ENCODE assay signal across 23 cellular contexts in the genomic region with DNA sequence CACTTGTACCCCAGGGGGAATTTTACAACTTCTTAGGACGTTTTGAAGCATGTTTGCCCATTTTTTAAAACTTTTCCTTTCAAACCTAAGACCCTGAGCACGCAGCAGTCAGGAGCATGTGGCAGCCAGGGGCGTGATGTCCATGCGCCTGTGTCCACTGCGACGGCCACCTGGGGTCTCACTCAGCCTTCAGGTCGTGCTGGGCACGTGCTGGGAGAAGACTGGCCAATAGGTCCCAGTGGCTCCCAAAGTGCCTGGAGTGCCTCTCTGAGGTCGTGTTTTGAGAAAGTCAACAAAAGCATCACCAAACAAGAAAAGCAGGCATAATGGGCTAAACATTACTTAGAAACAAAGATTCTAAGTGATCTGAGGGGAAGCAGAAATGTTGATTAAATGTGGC. TPM values are rescaled to one million over a fixed set of nuclear protein-coding genes. Genes with fewer than 3 reads are reported as not detected.
A peak's percentile ranks its signal among the peaks of the same experiment; 100 is the strongest.
DNase-seq lines count a peak whose midpoint lies in the region; ATAC-seq, FAIRE-seq and TF ChIP-seq lines count a peak whose summit lies in the region.
"Had no signal": no experiment of that assay in that cellular context is flagged by ENCODE, and none has a peak within 500 bp of the region (broad histone marks: within the 10 kb centered on the region; RNA-seq: fewer than 3 reads in every experiment).

No MANE protein-coding gene starts in this region.

- H3K9me3 Mint-ChIP-seq in T-cell, result peaks cover 0 to 4% (median 3%) of the 10 kb centered on the region in 3 donors

- POLR2A ChIA-PET in K562 (lab: Yijun Ruan, JAX) (no interaction called here), T-cell (lab: Charles Lee) (no interaction called here)

- CTCF ChIA-PET in K562 (lab: Yijun Ruan, JAX; ENCODE audit: low intra/inter-chr PET ratio), result interaction anchor here (0.6 kb wide), 1 partner anchor 70 kb away, joined by 4 read pairs; no protein-coding TSS in a partner anchor
- CTCF ChIA-PET in T-cell (lab: Charles Lee), result no interaction called here

- peaks cover 0 to 4% of the 10 kb centered on the region in 2 experiments; a peak in 2 of 5 replicates for H3K4me1 ChIP-seq in K562 (replicated peaks in 1 of 2; ENCODE audit: control insufficient read depth in 2 of 2, insufficient read depth in 2 of 2, low read length in 2 of 2)
- H3K4me1 ChIP-seq in spleen, result peaks cover 0 to 12% (median 2%) of the 10 kb centered on the region in 6 donors
- H3K4me1 ChIP-seq: A549, SJSA1 had no signal

- H3K4me3 ChIP-seq in H7 (ENCODE audit: insufficient read depth, low read depth, low read length), result no peak overlapping the region
- H3K4me3 ChIP-seq in K562, result no peak overlapping the region
- H3K4me3 ChIP-seq in spleen, result no peak overlapping the region
- H3K4me3 ChIP-seq: A549, SJSA1 had no signal

- peaks cover 29% of the 10 kb centered on the region for H3K36me3 Mint-ChIP-seq in T-cell

- TF ChIP-seq RAD21 in K562 (CRISPR knock-in tag; conservative IDR thresholded peaks at IDR 0.05 in 1 of 2, IDR thresholded peaks at IDR 0.05 in 1 of 2), result no peak

- H3K9ac ChIP-seq in K562 (ENCODE audit: insufficient read depth in 1 of 2, low read depth in 2 of 2, low read length in 2 of 2), result no peak overlapping the region

- no peaks in the 10 kb centered on the region for H3K27me3 Mint-ChIP-seq in T-cell
- H3K27me3 Mint-ChIP-seq: CD4-positive, CD25-positive, alpha-beta regulatory T cell had no signal

- no peak overlapping the region for H2AFZ ChIP-seq in K562 (ENCODE audit: low read depth, low read length)

- no peak for FAIRE-seq in K562 (lab: Jason Lieb, UNC)
- FAIRE-seq: A549, HTR-8/SVneo, RCC 7860 had no signal

- H3K27me3 ChIP-seq in H7 (ENCODE audit: control insufficient read depth, insufficient read depth, low read length) (no peaks in the 10 kb centered on the region), K562 (ENCODE audit: control insufficient read depth in 2 of 2, insufficient read depth in 2 of 2, low read length in 2 of 2) (no peaks in the 10 kb centered on the region), spleen (replicated peaks in 1 of 7) (no peaks in the 10 kb centered on the region)
- H3K27me3 ChIP-seq: SJSA1 had no signal

- in situ Hi-C loops in K562 (cut with MboI), result loop anchor here (5.0 kb wide), 1 partner anchor 125 kb away; no protein-coding TSS in a partner anchor

- no peaks in the 10 kb centered on the region for H3K9me1 ChIP-seq in K562 (ENCODE audit: control insufficient read depth, insufficient read depth, low read length)

- ATAC-seq in K562 (no peak), GM21619 (IDR thresholded peaks at IDR 0.05; ENCODE audit: unreplicated experiment) (no peak), T-cell (replicated peaks in 1 of 4) (no peak)
- ATAC-seq: A549 had no signal

- intact Hi-C loops in K562 (cut with micrococcal nuclease), result no loop called here
- intact Hi-C loops in spleen (cut with DNase I; ENCODE audit: low total_unique reads), result no loop called here

- H3K4me1 Mint-ChIP-seq in T-cell, result no peaks in the 10 kb centered on the region
- H3K4me1 Mint-ChIP-seq: CD4-positive, CD25-positive, alpha-beta regulatory T cell had no signal

- H3K27ac ChIP-seq in K562 (ENCODE audit: extremely low read depth, low read depth, low read length), result no peak overlapping the region
- H3K27ac ChIP-seq in spleen, result no peak overlapping the region
- H3K27ac ChIP-seq: A549, SJSA1 had no signal

- H3K27ac Mint-ChIP-seq in T-cell, result no peak overlapping the region

- H4K20me1 ChIP-seq in K562 (replicated peaks; ENCODE audit: control insufficient read depth, insufficient read depth, low read length), result no peaks in the 10 kb centered on the region

- H3K36me3 ChIP-seq in H7 (replicated peaks; ENCODE audit: control insufficient read depth, insufficient read depth, low read length) (no peaks in the 10 kb centered on the region), K562 (ENCODE audit: control insufficient read depth, insufficient read depth, low read length) (no peaks in the 10 kb centered on the region), spleen (peaks cover 0 to 84% (median 17%) of the 10 kb centered on the region in 6 donors)
- H3K36me3 ChIP-seq: SJSA1 had no signal

- WGBS in K562 (ENCODE audit: insufficient coverage, low coverage, missing lambda C conversion rate), result 60% methylated on average over 9 of the region's 9 CpGs
- 92 to 97% (median 93%) methylated on average over 9 of the region's 9 CpGs for WGBS in spleen, 5 donors

- no peak for TF ChIP-seq POLR2A in K562 (conservative IDR thresholded peaks at IDR 0.05)
- no peak for TF ChIP-seq POLR2A in spleen (IDR thresholded peaks at IDR 0.05)

- TF ChIP-seq CTCF in K562 (IDR thresholded peaks at IDR 0.05 in 2 of 3, conservative IDR thresholded peaks at IDR 0.05 in 1 of 3; ENCODE audit: insufficient read depth in 2 of 3, low read depth in 1 of 3, low read length in 3 of 3) (no peak), spleen (IDR thresholded peaks at IDR 0.05 in 8 of 11, conservative IDR thresholded peaks at IDR 0.05 in 3 of 11) (no peak)

- TF ChIP-seq EP300 in K562 (IDR thresholded peaks at IDR 0.05; ENCODE audit: low read length), result no peak

- DNase-seq in H7 (peak; percentile 41), K562 (ENCODE audit: extremely low read depth in 1 of 4, low spot score in 3 of 4) (no peak), mesenteric fat pad (ENCODE audit: low spot score) (peak; percentile 47), spleen (peak; percentile 67), T1000 (lab: John Stamatoyannopoulos, UW) (no peak), T-cell (no peak)
- no peak for DNase-seq in activated CD4-positive, alpha-beta T cell treated with anti-CD3 and anti-CD28 coated beads, Interleukin-2, amount 50 U/mL, for 1 hour
- DNase-seq: CD4-positive, CD25-positive, alpha-beta regulatory T cell; EL; GF-D8; HCEC 1CT; Kasumi-1; NCI-H1694; NCI-H2081; NCI-H2171; NCI-H446; NCI-H526; OCI-M1 had no signal

- no peaks in the 10 kb centered on the region for H3K79me2 ChIP-seq in K562 (ENCODE audit: control insufficient read depth, insufficient read depth, low read length)

- H3K4me3 Mint-ChIP-seq in T-cell, result no peak overlapping the region

- H3K9me3 ChIP-seq in K562 (replicated peaks; ENCODE audit: control insufficient read depth, insufficient read depth, low read depth, low read length) (no peaks in the 10 kb centered on the region), spleen (peaks cover 0 to 5% (median 0%) of the 10 kb centered on the region in 8 donors)
- H3K9me3 ChIP-seq: A549, SJSA1 had no signal

- H3K4me2 ChIP-seq in K562 (ENCODE audit: insufficient read depth, low read length), result no peak overlapping the region
- H3K4me2 ChIP-seq: A549 had no signal

- BruUV-seq in K562 (replicated peaks; lab: Mats Ljungman, UMichigan), result no TSS peak

RNA-seq across cellular contexts. Expression of a gene that starts 14.8 kb away (rescaled TPM):
- 4.0 and 5.7 TPM in 2 replicates for total RNA-seq in H7 (2014; rRNA removed; shearing (Covaris generic))
- total RNA-seq in K562 (2011; cell fraction: chromatin; rRNA removed; ENCODE audit: low replicate concordance), result 8.1 and 11.5 TPM in 2 replicates
- total RNA-seq in K562 (2011; cell fraction: nucleolus; rRNA removed), result 4.9 and 5.3 TPM in 2 replicates
- 4.6 and 5.2 TPM in 2 replicates for total RNA-seq in K562 (2011; cell fraction: nucleoplasm; rRNA removed)
- total RNA-seq in K562 (2014; rRNA removed) (1.00 and 2.2 TPM in 2 replicates), K562 (2014; rRNA removed; fragmentation: Illumina TruSeq; extraction: Trizol) (1.3 and 1.5 TPM in 2 replicates), K562 (2015; rRNA removed; fragmentation: Illumina TruSeq; extraction: Trizol) (1.2 and 1.3 TPM in 2 replicates), K562 (2021) (2.3 TPM in 2 replicates), mesenteric fat pad (9.0 TPM), spleen (10 to 100 TPM; 11.9 to 29.9 (median 19.4) TPM), T-cell (1 to 10 TPM; 3.1 to 7.8 (median 7.0) TPM)
- polyA plus RNA-seq in K562 (2011; rRNA removed) (2.2 and 2.3 TPM in 2 replicates), K562 (2014; fragmentation: Illumina TruSeq; extraction: Trizol) (1.4 and 2.6 TPM in 2 replicates), K562 (2014; fragmentation: Nextera tagmentation; extraction: Ambion mirVana) (under 1 TPM; 0.10 to 0.38 TPM), K562 (2014; rRNA removed) (1.7 and 2.7 TPM in 2 replicates), spleen (10 to 100 TPM in 1 of 3 donors, 1 to 10 TPM in 2; 6.1 to 13.0 (median 8.5) TPM)
- polyA plus RNA-seq in K562 (2011; cell fraction: cytosol; rRNA removed), result 1.8 and 2.2 TPM in 2 replicates
- 7.7 and 13.9 TPM in 2 replicates for polyA plus RNA-seq in K562 (2011; cell fraction: nucleus; rRNA removed)
- polyA plus RNA-seq in K562 (2012), result 1.8 and 5.9 TPM in 2 replicates
- 0.93 and 1.4 TPM in 2 replicates for polyA minus RNA-seq in K562 (2011; rRNA and poly(A)+ RNA removed)
- polyA minus RNA-seq in K562 (2011; cell fraction: cytosol; rRNA and poly(A)+ RNA removed), result 0.86 TPM in 1 of 2 replicates, not detected in the other
- polyA minus RNA-seq in K562 (2011; cell fraction: nucleus; rRNA and poly(A)+ RNA removed), result 2.7 and 3.3 TPM in 2 replicates

RNA-seq across cellular contexts. Expression of a gene that starts 39.1 kb away (rescaled TPM):
- 24.9 and 31.4 TPM in 2 replicates for total RNA-seq in H7 (2014; rRNA removed; shearing (Covaris generic))
- total RNA-seq in K562 (2011; cell fraction: chromatin; rRNA removed; ENCODE audit: low replicate concordance), result 6.5 and 11.6 TPM in 2 replicates
- 13.8 and 19.2 TPM in 2 replicates for total RNA-seq in K562 (2011; cell fraction: nucleolus; rRNA removed)
- 12.1 and 15.1 TPM in 2 replicates for total RNA-seq in K562 (2011; cell fraction: nucleoplasm; rRNA removed)
- total RNA-seq in K562 (2014; rRNA removed), result 15.4 and 20.6 TPM in 2 replicates
- total RNA-seq in K562 (2014; rRNA removed; fragmentation: Illumina TruSeq; extraction: Trizol), result 4.5 and 5.1 TPM in 2 replicates
- 6.5 and 8.3 TPM in 2 replicates for total RNA-seq in K562 (2015; rRNA removed; fragmentation: Illumina TruSeq; extraction: Trizol)
- total RNA-seq in K562 (2021), result 11.5 and 14.1 TPM in 2 replicates
- 8.2 and 8.9 TPM in 2 replicates for polyA plus RNA-seq in K562 (2011; rRNA removed)
- polyA plus RNA-seq in K562 (2011; cell fraction: cytosol; rRNA removed), result 5.6 and 6.4 TPM in 2 replicates
- 12.3 and 14.7 TPM in 2 replicates for polyA plus RNA-seq in K562 (2011; cell fraction: nucleus; rRNA removed)
- polyA plus RNA-seq in K562 (2012), result 11.5 and 18.9 TPM in 2 replicates
- 4.7 and 9.7 TPM in 2 replicates for polyA plus RNA-seq in K562 (2014; fragmentation: Illumina TruSeq; extraction: Trizol)
- 1 to 10 TPM; 1.5 to 2.4 TPM for polyA plus RNA-seq in K562 (2014; fragmentation: Nextera tagmentation; extraction: Ambion mirVana)
- 18.5 and 20.9 TPM in 2 replicates for polyA plus RNA-seq in K562 (2014; rRNA removed)
- 4.0 and 5.7 TPM in 2 replicates for polyA minus RNA-seq in K562 (2011; rRNA and poly(A)+ RNA removed)
- 3.5 and 3.9 TPM in 2 replicates for polyA minus RNA-seq in K562 (2011; cell fraction: cytosol; rRNA and poly(A)+ RNA removed)
- 8.2 and 8.3 TPM in 2 replicates for polyA minus RNA-seq in K562 (2011; cell fraction: nucleus; rRNA and poly(A)+ RNA removed)
- total RNA-seq in mesenteric fat pad, result 18.3 TPM
- total RNA-seq in spleen, result 10 to 100 TPM in 6 of 7 donors, 1 to 10 TPM in 1; 9.6 to 27.8 (median 15.4) TPM
- 10 to 100 TPM; 13.2 to 23.8 (median 16.0) TPM for polyA plus RNA-seq in spleen
- total RNA-seq in T-cell, result 10 to 100 TPM in 3 of 5 donors, 1 to 10 TPM in 2; 5.8 to 16.4 (median 12.2) TPM

RNA-seq across cellular contexts. Expression of a gene that starts 50.2 kb away (rescaled TPM):
- 14.3 and 15.3 TPM in 2 replicates for total RNA-seq in H7 (2014; rRNA removed; shearing (Covaris generic))
- total RNA-seq in K562 (2011; cell fraction: chromatin; rRNA removed; ENCODE audit: low replicate concordance), result 1.1 and 5.8 TPM in 2 replicates
- total RNA-seq in K562 (2011; cell fraction: nucleolus; rRNA removed), result 5.5 and 6.5 TPM in 2 replicates
- 3.1 and 3.2 TPM in 2 replicates for total RNA-seq in K562 (2011; cell fraction: nucleoplasm; rRNA removed)
- total RNA-seq in K562 (2014; rRNA removed), result 7.5 and 10.4 TPM in 2 replicates
- total RNA-seq in K562 (2014; rRNA removed; fragmentation: Illumina TruSeq; extraction: Trizol), result 0.64 and 0.80 TPM in 2 replicates
- 2.0 and 2.7 TPM in 2 replicates for total RNA-seq in K562 (2015; rRNA removed; fragmentation: Illumina TruSeq; extraction: Trizol)
- 9.2 and 9.8 TPM in 2 replicates for total RNA-seq in K562 (2021)
- polyA plus RNA-seq in K562 (2011; rRNA removed), result 1.2 and 1.7 TPM in 2 replicates
- 2.3 and 7.4 TPM in 2 replicates for polyA plus RNA-seq in K562 (2011; cell fraction: cytosol; rRNA removed)
- polyA plus RNA-seq in K562 (2011; cell fraction: nucleus; rRNA removed), result 3.1 and 5.8 TPM in 2 replicates
- 3.8 and 4.8 TPM in 2 replicates for polyA plus RNA-seq in K562 (2012)
- polyA plus RNA-seq in K562 (2014; fragmentation: Illumina TruSeq; extraction: Trizol), result 0.24 and 1.2 TPM in 2 replicates
- under 1 TPM in 1 of 2 experiments, not detected in 1; 0.07 TPM for polyA plus RNA-seq in K562 (2014; fragmentation: Nextera tagmentation; extraction: Ambion mirVana)
- polyA plus RNA-seq in K562 (2014; rRNA removed), result 3.3 and 4.3 TPM in 2 replicates
- polyA minus RNA-seq in K562 (2011; rRNA and poly(A)+ RNA removed), result 0.57 and 1.3 TPM in 2 replicates
- 2.9 and 4.0 TPM in 2 replicates for polyA minus RNA-seq in K562 (2011; cell fraction: cytosol; rRNA and poly(A)+ RNA removed)
- polyA minus RNA-seq in K562 (2011; cell fraction: nucleus; rRNA and poly(A)+ RNA removed), result 2.0 and 2.8 TPM in 2 replicates
- 30.4 TPM for total RNA-seq in mesenteric fat pad
- 10 to 100 TPM; 24.8 to 41.7 (median 28.1) TPM for total RNA-seq in spleen
- 10 to 100 TPM; 22.5 to 50.0 (median 27.8) TPM for polyA plus RNA-seq in spleen
- total RNA-seq in T-cell, result 10 to 100 TPM; 11.5 to 15.3 (median 13.6) TPM

Comparison
In these comparisons a context has a peak if more than half of its experiments do, and no peak if none do; other contexts are left out.
1. DNase-seq: peak in H7 (single experiment), mesenteric fat pad (single experiment) and spleen (single experiment); none in K562 (0 of 4), T1000 (single experiment), activated CD4-positive, alpha-beta T cell treated with anti-CD3 and anti-CD28 coated beads, Interleukin-2, amount 50 U/mL, for 1 hour (single experiment) and T-cell (0 of 34).